Comparison of ENCODE assay signal across 9 cellular contexts in genomic region chr3:88019024-88019423, GRCh38.
DNase-seq lines count a peak whose midpoint lies in the region; ATAC-seq lines count a peak whose summit lies in the region.
"Had no signal": no experiment of that assay in that cellular context is flagged by ENCODE, and none has a peak within 500 bp of the region (broad histone marks: within the 10 kb centered on the region; RNA-seq: fewer than 3 reads in every experiment).

No MANE protein-coding gene starts in this region.

- peak; percentile 93 for ATAC-seq in GM19023 (IDR thresholded peaks at IDR 0.05; ENCODE audit: unreplicated experiment)
- peak; percentile 98 for ATAC-seq in GM21786 (IDR thresholded peaks at IDR 0.05; ENCODE audit: unreplicated experiment)
- peak; percentile 94 for ATAC-seq in HG03460 (IDR thresholded peaks at IDR 0.05; ENCODE audit: unreplicated experiment)

- DNase-seq in fibroblast of peridontal ligament (ENCODE audit: extremely low read depth) = peak; percentile 9
- DNase-seq in DMS153 treated with DMSO at 0.1 percent for 48 hours (lab: John Stamatoyannopoulos, UW; ENCODE audit: unreplicated experiment) = no peak
- no peak for DNase-seq in GF-D8 (lab: John Stamatoyannopoulos, UW)
- no peak for DNase-seq in SW 1271 (lab: John Stamatoyannopoulos, UW)
- no peak for DNase-seq in NOMO-1 (lab: John Stamatoyannopoulos, UW; ENCODE audit: unreplicated experiment in 2 of 2)
- DNase-seq: activated CD4-positive, alpha-beta T cell treated with anti-CD3 and anti-CD28 coated beads for 1 hour had no signal
